ENCODE assay signal across 8 cellular contexts in genomic region chr2:182717451-182718215, GRCh38. TPM values are rescaled to one million over a fixed set of nuclear protein-coding genes. Genes with fewer than 3 reads are reported as not detected.
DNase-seq lines count a peak whose midpoint lies in the region; ATAC-seq and TF ChIP-seq lines count a peak whose summit lies in the region.

No MANE protein-coding gene starts in this region.

- H3K4me3 ChIP-seq in colonic mucosa = no peak overlapping the region
- peak overlapping the region; percentile 90 to 98 for H3K4me3 ChIP-seq in tibial artery

- no peak for TF ChIP-seq CTCF in colonic mucosa (IDR thresholded peaks at IDR 0.05)
- TF ChIP-seq CTCF in tibial artery (IDR thresholded peaks at IDR 0.05) = no peak

- no peaks in the 10 kb centered on the region for H3K27me3 ChIP-seq in colonic mucosa
- no peaks in the 10 kb centered on the region for H3K27me3 ChIP-seq in tibial artery

- H3K4me1 ChIP-seq in colonic mucosa (no peaks in the 10 kb centered on the region), tibial artery (peaks cover 0 to 32% (median 9%) of the 10 kb centered on the region in 4 donors)

- H3K9ac ChIP-seq in colonic mucosa (ENCODE audit: low read depth in 2 of 2, low read length in 2 of 2) = peak overlapping the region in 1 of 2 donors; percentile 31

- ATAC-seq in GM19463 (IDR thresholded peaks at IDR 0.05; ENCODE audit: unreplicated experiment) (peak; percentile 21), HG03457 (IDR thresholded peaks at IDR 0.05; ENCODE audit: unreplicated experiment) (peak; percentile 30)
- no peak for ATAC-seq in activated naive CD4-positive, alpha-beta T cell treated with anti-CD3 and anti-CD28 coated beads, Interleukin-2, amount 50 U/mL, for 72 hours

- H3K36me3 Mint-ChIP-seq in activated naive CD4-positive, alpha-beta T cell treated with anti-CD3 and anti-CD28 coated beads, Interleukin-2, amount 50 U/mL, for 72 hours = no peaks in the 10 kb centered on the region

- intact Hi-C loops in colonic mucosa (cut with DNase I) (no loop called here), tibial artery (cut with DNase I; ENCODE audit: low total_unique reads) (loop anchor here (10.0 kb wide), 1 partner anchor 823 kb away; the partner anchor contains the start of gene ITPRID2)

- H3K9me3 ChIP-seq in colonic mucosa = no peaks in the 10 kb centered on the region
- no peaks in the 10 kb centered on the region for H3K9me3 ChIP-seq in tibial artery

- H3K36me3 ChIP-seq in colonic mucosa (no peaks in the 10 kb centered on the region), tibial artery (peaks cover 0 to 14% (median 14%) of the 10 kb centered on the region in 3 donors)

- peak overlapping the region; percentile 68 for H3K27ac ChIP-seq in colonic mucosa
- H3K27ac ChIP-seq in tibial artery = peak overlapping the region; percentile 45 to 88

- DNase-seq in GF-D8 (lab: John Stamatoyannopoulos, UW) = peak; percentile 3
- no peak for DNase-seq in colonic mucosa
- no peak for DNase-seq in tibial artery
- no peak for DNase-seq in activated CD4-positive, alpha-beta T cell treated with anti-CD3 and anti-CD28 coated beads for 48 hours
- no peak for DNase-seq in glomerular visceral epithelial cell (ENCODE audit: extremely low spot score)
- no peak for DNase-seq in activated naive CD4-positive, alpha-beta T cell treated with anti-CD3 and anti-CD28 coated beads, Interleukin-2, amount 50 U/mL, for 72 hours (ENCODE audit: low spot score in 2 of 2)

- H3K27ac Mint-ChIP-seq in activated naive CD4-positive, alpha-beta T cell treated with anti-CD3 and anti-CD28 coated beads, Interleukin-2, amount 50 U/mL, for 72 hours = no peak overlapping the region

- no peaks in the 10 kb centered on the region for H3K9me3 Mint-ChIP-seq in activated naive CD4-positive, alpha-beta T cell treated with anti-CD3 and anti-CD28 coated beads, Interleukin-2, amount 50 U/mL, for 72 hours

RNA-seq across cellular contexts. Expression of gene DNAJC10, which starts 1.6 kb away (rescaled TPM):
- 10 to 100 TPM; 90.5 to 92.7 TPM for total RNA-seq in colonic mucosa
- total RNA-seq in activated naive CD4-positive, alpha-beta T cell treated with anti-CD3 and anti-CD28 coated beads, Interleukin-2, amount 50 U/mL, for 72 hours = 10 to 100 TPM; 36.9 to 37.2 TPM

Comparison
In these comparisons a context has a peak if more than half of its experiments do, and no peak if none do; other contexts are left out.
1. ATAC-seq: peak in GM19463 (single experiment) and HG03457 (single experiment); none in activated naive CD4-positive, alpha-beta T cell treated with anti-CD3 and anti-CD28 coated beads, Interleukin-2, amount 50 U/mL, for 72 hours (0 of 2).